13 cellular contexts compared by ENCODE assay signal in genomic region chr5:154791535-154791934, GRCh38. TPM values are rescaled to one million over a fixed set of nuclear protein-coding genes. Genes with fewer than 3 reads are reported as not detected.
DNase-seq lines count a peak whose midpoint lies in the region; ATAC-seq and TF ChIP-seq lines count a peak whose summit lies in the region.
"Had no signal": no experiment of that assay in that cellular context is flagged by ENCODE, and none has a peak within 500 bp of the region (broad histone marks: within the 10 kb centered on the region; RNA-seq: fewer than 3 reads in every experiment).

No MANE protein-coding gene starts in this region.

- CTCF ChIA-PET in activated CD8-positive, alpha-beta T cell treated with anti-CD3 and anti-CD28 coated beads for 36 hours (lab: Charles Lee): interaction anchor here (1.4 kb wide), 2 partner anchors 24 to 141 kb away, joined by 3 to 4 read pairs; no protein-coding TSS in a partner anchor
- CTCF ChIA-PET in activated CD8-positive, alpha-beta T cell treated with anti-CD3 and anti-CD28 coated beads, Interleukin-2, amount 10 ng/mL, durations not matched to agents 7 days and 5 days (lab: Charles Lee): no interaction called here
- CTCF ChIA-PET in RWPE1 (lab: Yijun Ruan, JAX): interaction anchor here (1.1 kb wide), 1 partner anchor 141 kb away, joined by 3 read pairs; no protein-coding TSS in a partner anchor

- peaks cover 19% of the 10 kb centered on the region for H3K4me1 ChIP-seq in suprapubic skin

- H3K4me3 Mint-ChIP-seq in activated CD8-positive, alpha-beta T cell treated with anti-CD3 and anti-CD28 coated beads for 36 hours: no peak overlapping the region
- H3K4me3 Mint-ChIP-seq in activated CD8-positive, alpha-beta T cell treated with anti-CD3 and anti-CD28 coated beads, Interleukin-2, amount 10 ng/mL, durations not matched to agents 7 days and 5 days: no peak overlapping the region

- no peak for ATAC-seq in activated CD8-positive, alpha-beta T cell treated with anti-CD3 and anti-CD28 coated beads for 36 hours
- no peak for ATAC-seq in activated CD8-positive, alpha-beta T cell treated with anti-CD3 and anti-CD28 coated beads, Interleukin-2, amount 10 ng/mL, durations not matched to agents 7 days and 5 days
- ATAC-seq in HG02588 (IDR thresholded peaks at IDR 0.05; ENCODE audit: unreplicated experiment): peak; percentile 86
- ATAC-seq in HG03280 (IDR thresholded peaks at IDR 0.05; ENCODE audit: unreplicated experiment): peak; percentile 93
- ATAC-seq: heart left ventricle, left ventricle myocardium superior had no signal

- H3K9me3 Mint-ChIP-seq in activated CD8-positive, alpha-beta T cell treated with anti-CD3 and anti-CD28 coated beads for 36 hours: no peaks in the 10 kb centered on the region
- no peaks in the 10 kb centered on the region for H3K9me3 Mint-ChIP-seq in activated CD8-positive, alpha-beta T cell treated with anti-CD3 and anti-CD28 coated beads, Interleukin-2, amount 10 ng/mL, durations not matched to agents 7 days and 5 days (ENCODE audit: insufficient read depth)

- TF ChIP-seq EP300 in suprapubic skin (IDR thresholded peaks at IDR 0.05): no peak

- H3K27me3 Mint-ChIP-seq in activated CD8-positive, alpha-beta T cell treated with anti-CD3 and anti-CD28 coated beads for 36 hours: no peaks in the 10 kb centered on the region
- H3K27me3 Mint-ChIP-seq in activated CD8-positive, alpha-beta T cell treated with anti-CD3 and anti-CD28 coated beads, Interleukin-2, amount 10 ng/mL, durations not matched to agents 7 days and 5 days (ENCODE audit: low read depth): no peaks in the 10 kb centered on the region

- H3K27ac Mint-ChIP-seq in activated CD8-positive, alpha-beta T cell treated with anti-CD3 and anti-CD28 coated beads for 36 hours: peak overlapping the region; percentile 47
- H3K27ac Mint-ChIP-seq in activated CD8-positive, alpha-beta T cell treated with anti-CD3 and anti-CD28 coated beads, Interleukin-2, amount 10 ng/mL, durations not matched to agents 7 days and 5 days: no peak overlapping the region

- intact Hi-C loops in activated CD8-positive, alpha-beta T cell treated with anti-CD3 and anti-CD28 coated beads for 36 hours (cut with micrococcal nuclease): no loop called here

- no peak for TF ChIP-seq POLR2A in suprapubic skin (IDR thresholded peaks at IDR 0.05)

- H3K27me3 ChIP-seq in suprapubic skin: no peaks in the 10 kb centered on the region
- H3K27me3 ChIP-seq: heart left ventricle had no signal

- TF ChIP-seq CTCF in activated CD8-positive, alpha-beta T cell treated with anti-CD3 and anti-CD28 coated beads for 36 hours (IDR thresholded peaks at IDR 0.05): no peak
- TF ChIP-seq CTCF in RWPE1 (conservative IDR thresholded peaks at IDR 0.05; ENCODE audit: low read depth): no peak
- TF ChIP-seq CTCF in suprapubic skin (IDR thresholded peaks at IDR 0.05): no peak

- 83% methylated on average over 3 of the region's 3 CpGs for WGBS in suprapubic skin

- no peak overlapping the region for H3K4me3 ChIP-seq in suprapubic skin
- H3K4me3 ChIP-seq: heart left ventricle had no signal

- H3K9me3 ChIP-seq in suprapubic skin: no peaks in the 10 kb centered on the region
- H3K9me3 ChIP-seq: heart left ventricle had no signal

- H3K27ac ChIP-seq in RWPE1: no peak overlapping the region
- no peak overlapping the region for H3K27ac ChIP-seq in suprapubic skin
- H3K27ac ChIP-seq: 22Rv1, heart left ventricle had no signal

- H3K36me3 Mint-ChIP-seq in activated CD8-positive, alpha-beta T cell treated with anti-CD3 and anti-CD28 coated beads for 36 hours (ENCODE audit: low read depth): peaks cover 53% of the 10 kb centered on the region
- peaks cover 47% of the 10 kb centered on the region for H3K36me3 Mint-ChIP-seq in activated CD8-positive, alpha-beta T cell treated with anti-CD3 and anti-CD28 coated beads, Interleukin-2, amount 10 ng/mL, durations not matched to agents 7 days and 5 days (ENCODE audit: low read depth)

- peaks cover 54% of the 10 kb centered on the region for H3K36me3 ChIP-seq in suprapubic skin

- peaks cover 26% of the 10 kb centered on the region for H3K4me1 Mint-ChIP-seq in activated CD8-positive, alpha-beta T cell treated with anti-CD3 and anti-CD28 coated beads for 36 hours (ENCODE audit: low read depth)
- H3K4me1 Mint-ChIP-seq in activated CD8-positive, alpha-beta T cell treated with anti-CD3 and anti-CD28 coated beads, Interleukin-2, amount 10 ng/mL, durations not matched to agents 7 days and 5 days (ENCODE audit: low read depth): peaks cover 40% of the 10 kb centered on the region

- POLR2A ChIA-PET in activated CD8-positive, alpha-beta T cell treated with anti-CD3 and anti-CD28 coated beads for 36 hours (lab: Charles Lee): no interaction called here
- POLR2A ChIA-PET in activated CD8-positive, alpha-beta T cell treated with anti-CD3 and anti-CD28 coated beads, Interleukin-2, amount 10 ng/mL, durations not matched to agents 7 days and 5 days (lab: Charles Lee): no interaction called here
- POLR2A ChIA-PET in RWPE1 (lab: Yijun Ruan, JAX; ENCODE audit: low non-redundant PET): no interaction called here

- no peak for DNase-seq in activated CD8-positive, alpha-beta T cell treated with anti-CD3 and anti-CD28 coated beads for 36 hours
- DNase-seq in activated CD8-positive, alpha-beta T cell treated with anti-CD3 and anti-CD28 coated beads, Interleukin-2, amount 10 ng/mL, durations not matched to agents 7 days and 5 days: no peak
- DNase-seq in RWPE1 (ENCODE audit: low spot score) (no peak), suprapubic skin (ENCODE audit: low spot score in 2 of 2) (no peak), NAMALWA (ENCODE audit: low spot score) (no peak), T-helper 9 cell (no peak)
- DNase-seq: DMS 273 treated with DMSO at 0.1 percent for 48 hours, heart left ventricle, left ventricle myocardium superior, NCI-H446 treated with DMSO at 0.1 percent for 48 hours had no signal

RNA-seq across cellular contexts. Expression of gene LARP1, which starts 36.4 kb away (rescaled TPM):
- total RNA-seq in activated CD8-positive, alpha-beta T cell treated with anti-CD3 and anti-CD28 coated beads for 36 hours: 100 to 1,000 TPM; 214 to 218 TPM
- total RNA-seq in activated CD8-positive, alpha-beta T cell treated with anti-CD3 and anti-CD28 coated beads, Interleukin-2, amount 10 ng/mL, durations not matched to agents 7 days and 5 days: 100 to 1,000 TPM; 201 to 208 TPM
- 100 to 1,000 TPM in 3 of 4 donors, 10 to 100 TPM in 1; 98.5 to 127 (median 110) TPM for total RNA-seq in suprapubic skin

RNA-seq across cellular contexts. Expression of gene FAXDC2, which starts 58.9 kb away (rescaled TPM):
- total RNA-seq in activated CD8-positive, alpha-beta T cell treated with anti-CD3 and anti-CD28 coated beads for 36 hours: not detected
- not detected for total RNA-seq in activated CD8-positive, alpha-beta T cell treated with anti-CD3 and anti-CD28 coated beads, Interleukin-2, amount 10 ng/mL, durations not matched to agents 7 days and 5 days
- 10 to 100 TPM; 27.1 to 62.1 (median 40.8) TPM for total RNA-seq in suprapubic skin

Comparison
In these comparisons a context has a peak if more than half of its experiments do, and no peak if none do; other contexts are left out.
1. ATAC-seq: peak in HG02588 (single experiment) and HG03280 (single experiment); none in activated CD8-positive, alpha-beta T cell treated with anti-CD3 and anti-CD28 coated beads for 36 hours (single experiment) and activated CD8-positive, alpha-beta T cell treated with anti-CD3 and anti-CD28 coated beads, Interleukin-2, amount 10 ng/mL, durations not matched to agents 7 days and 5 days (single experiment).
2. RNA of gene FAXDC2, which starts 58.9 kb away (total RNA-seq): 27.1 to 62.1 TPM in suprapubic skin; not detected in activated CD8-positive, alpha-beta T cell treated with anti-CD3 and anti-CD28 coated beads, Interleukin-2, amount 10 ng/mL, durations not matched to agents 7 days and 5 days and not detected in activated CD8-positive, alpha-beta T cell treated with anti-CD3 and anti-CD28 coated beads for 36 hours; every median in the first group is over 10 times any median in the second.